In genomic region chr4:124890522-124890921, GRCh38 we compare ENCODE assay signal across 19 cellular contexts.
"Had no signal": no experiment of that assay in that cellular context is flagged by ENCODE, and none has a peak within 500 bp of the region (broad histone marks: within the 10 kb centered on the region; RNA-seq: fewer than 3 reads in every experiment).

No MANE protein-coding gene starts in this region.

- H3K27me3 ChIP-seq: cardiac muscle cell, colonic mucosa, foreskin keratinocyte, heart right ventricle, tibial nerve, vagina had no signal

- H3K36me3 Mint-ChIP-seq: activated CD8-positive, alpha-beta memory T cell treated with anti-CD3 and anti-CD28 coated beads, Interleukin-2, amount 10 ng/mL, durations not matched to agents 7 days and 5 days; activated naive CD8-positive, alpha-beta T cell; memory B cell; natural killer cell; stimulated activated effector memory CD8-positive, alpha-beta T cell treated with anti-CD3 and anti-CD28 coated beads, Interleukin-12 subunit alpha, Interleukin-12 subunit beta, amount 100 ng/mL, for 72 hours had no signal

- H3K27ac ChIP-seq: cardiac muscle cell, colonic mucosa, foreskin keratinocyte, heart right ventricle, left ventricle myocardium inferior, skin epidermis, tibial nerve, vagina had no signal

- DNase-seq: activated CD8-positive, alpha-beta memory T cell treated with anti-CD3 and anti-CD28 coated beads, Interleukin-2, amount 10 ng/mL, durations not matched to agents 7 days and 5 days; activated effector memory CD4-positive, alpha-beta T cell treated with anti-CD3 and anti-CD28 coated beads, Interleukin-2, amount 50 U/mL, for 16 hours; activated T-cell treated with anti-CD3 and anti-CD28 coated beads, Interleukin-2, amount 50 U/mL, for 24 hours; anterior cingulate cortex; colonic mucosa; foreskin keratinocyte; heart right ventricle; kidney; left ventricle myocardium inferior; natural killer cell; posterior cingulate gyrus had no signal

- H3K9me3 ChIP-seq: colonic mucosa, left ventricle myocardium inferior, tibial nerve, vagina had no signal

- ATAC-seq: activated CD4-positive, CD25-positive, alpha-beta regulatory T cell treated with anti-CD3 and anti-CD28 coated beads, Interleukin-2, amount 50 U/mL, for 24 hours; activated CD8-positive, alpha-beta memory T cell treated with anti-CD3 and anti-CD28 coated beads, Interleukin-2, amount 10 ng/mL, durations not matched to agents 7 days and 5 days; foreskin keratinocyte; heart right ventricle; natural killer cell; stimulated activated effector memory CD8-positive, alpha-beta T cell treated with anti-CD3 and anti-CD28 coated beads, Interleukin-12 subunit alpha, Interleukin-12 subunit beta, amount 100 ng/mL, for 72 hours had no signal

- H3K4me3 Mint-ChIP-seq: activated CD8-positive, alpha-beta memory T cell treated with anti-CD3 and anti-CD28 coated beads, Interleukin-2, amount 10 ng/mL, durations not matched to agents 7 days and 5 days; activated naive CD8-positive, alpha-beta T cell; activated T-cell treated with anti-CD3 and anti-CD28 coated beads, Interleukin-2, amount 50 U/mL, for 24 hours; memory B cell; natural killer cell; stimulated activated effector memory CD8-positive, alpha-beta T cell treated with anti-CD3 and anti-CD28 coated beads, Interleukin-12 subunit alpha, Interleukin-12 subunit beta, amount 100 ng/mL, for 72 hours had no signal

- H3K36me3 ChIP-seq: cardiac muscle cell, colonic mucosa, heart right ventricle, left ventricle myocardium inferior, tibial nerve, vagina had no signal

- H3K4me3 ChIP-seq: cardiac muscle cell, colonic mucosa, heart right ventricle, left ventricle myocardium inferior, skin epidermis, tibial nerve, vagina had no signal

- H3K27me3 Mint-ChIP-seq: activated CD8-positive, alpha-beta memory T cell treated with anti-CD3 and anti-CD28 coated beads, Interleukin-2, amount 10 ng/mL, durations not matched to agents 7 days and 5 days; activated naive CD8-positive, alpha-beta T cell; activated T-cell treated with anti-CD3 and anti-CD28 coated beads, Interleukin-2, amount 50 U/mL, for 24 hours; memory B cell had no signal

- H3K4me1 Mint-ChIP-seq: activated CD8-positive, alpha-beta memory T cell treated with anti-CD3 and anti-CD28 coated beads, Interleukin-2, amount 10 ng/mL, durations not matched to agents 7 days and 5 days; memory B cell; natural killer cell; stimulated activated effector memory CD8-positive, alpha-beta T cell treated with anti-CD3 and anti-CD28 coated beads, Interleukin-12 subunit alpha, Interleukin-12 subunit beta, amount 100 ng/mL, for 72 hours had no signal

- H3K4me1 ChIP-seq: colonic mucosa, foreskin keratinocyte, heart right ventricle, left ventricle myocardium inferior, tibial nerve, vagina had no signal

- H3K27ac Mint-ChIP-seq: activated CD8-positive, alpha-beta memory T cell treated with anti-CD3 and anti-CD28 coated beads, Interleukin-2, amount 10 ng/mL, durations not matched to agents 7 days and 5 days; activated naive CD8-positive, alpha-beta T cell; activated T-cell treated with anti-CD3 and anti-CD28 coated beads, Interleukin-2, amount 50 U/mL, for 24 hours; memory B cell; natural killer cell; stimulated activated effector memory CD8-positive, alpha-beta T cell treated with anti-CD3 and anti-CD28 coated beads, Interleukin-12 subunit alpha, Interleukin-12 subunit beta, amount 100 ng/mL, for 72 hours had no signal
